ENCODE assay signal across 22 cellular contexts in genomic region chr6:136685540-136686108, GRCh38.
DNase-seq lines count a peak whose midpoint lies in the region; ATAC-seq and FAIRE-seq lines count a peak whose summit lies in the region.
"Had no signal": no experiment of that assay in that cellular context is flagged by ENCODE, and none has a peak within 500 bp of the region (broad histone marks: within the 10 kb centered on the region; RNA-seq: fewer than 3 reads in every experiment).

No MANE protein-coding gene starts in this region.

- H3K4me3 Mint-ChIP-seq in stimulated activated effector memory CD8-positive, alpha-beta T cell treated with anti-CD3 and anti-CD28 coated beads, Interleukin-12 subunit alpha, Interleukin-12 subunit beta, amount 100 ng/mL, for 72 hours, result no peak overlapping the region
- H3K4me3 Mint-ChIP-seq: activated CD4-positive, alpha-beta T cell treated with anti-CD3 and anti-CD28 coated beads, Interleukin-2, amount 10 ng/mL, durations not matched to agents 7 days and 5 days; CD14-positive monocyte; endodermal cell; nephron; T-helper 1 cell treated with Interleukin-12 subunit alpha and Interleukin-12 subunit beta and Interleukin-4 antibody, amounts not matched to agents 30 μg/mL and 1 μg/mL, for 36 hours had no signal

- peak; percentile 51 for DNase-seq in HT1080 (ENCODE audit: low read depth)
- DNase-seq in T1000 (lab: John Stamatoyannopoulos, UW), result peak; percentile 7
- no peak for DNase-seq in stimulated activated effector memory CD8-positive, alpha-beta T cell treated with anti-CD3 and anti-CD28 coated beads, Interleukin-12 subunit alpha, Interleukin-12 subunit beta, amount 100 ng/mL, for 72 hours (ENCODE audit: low spot score in 2 of 2)
- DNase-seq in HTR-8/SVneo (ENCODE audit: insufficient read length, low spot score), result no peak
- no peak for DNase-seq in cerebellum (ENCODE audit: low spot score)
- DNase-seq in activated CD4-positive, alpha-beta T cell treated with anti-CD3 and anti-CD28 coated beads for 4 hours, result no peak
- DNase-seq in activated T-cell treated with anti-CD3 and anti-CD28 coated beads, Interleukin-2, amount 50 U/mL, for 1 hour, result no peak
- DNase-seq: activated CD4-positive, alpha-beta T cell treated with anti-CD3 and anti-CD28 coated beads, Interleukin-2, amount 10 ng/mL, durations not matched to agents 7 days and 5 days; brain microvascular endothelial cell; cortex of kidney; endodermal cell; heart right ventricle; left lung; NCI-H1092; NCI-H1930; posterior cingulate gyrus had no signal

- H3K36me3 Mint-ChIP-seq in stimulated activated effector memory CD8-positive, alpha-beta T cell treated with anti-CD3 and anti-CD28 coated beads, Interleukin-12 subunit alpha, Interleukin-12 subunit beta, amount 100 ng/mL, for 72 hours, result no peaks in the 10 kb centered on the region

- no peak for FAIRE-seq in HTR-8/SVneo (lab: Jason Lieb, UNC)
- FAIRE-seq: GM18507 had no signal

- ATAC-seq in esophagus mucosa, result peak; percentile 94
- ATAC-seq in stimulated activated effector memory CD8-positive, alpha-beta T cell treated with anti-CD3 and anti-CD28 coated beads, Interleukin-12 subunit alpha, Interleukin-12 subunit beta, amount 100 ng/mL, for 72 hours, result no peak
- ATAC-seq: left lung had no signal

- peak overlapping the region; percentile 1 for H3K27ac Mint-ChIP-seq in stimulated activated effector memory CD8-positive, alpha-beta T cell treated with anti-CD3 and anti-CD28 coated beads, Interleukin-12 subunit alpha, Interleukin-12 subunit beta, amount 100 ng/mL, for 72 hours
- H3K27ac Mint-ChIP-seq: activated CD4-positive, alpha-beta T cell treated with anti-CD3 and anti-CD28 coated beads, Interleukin-2, amount 10 ng/mL, durations not matched to agents 7 days and 5 days; activated naive CD4-positive, alpha-beta T cell treated with anti-CD3 and anti-CD28 coated beads, Interleukin-2, amount 50 U/mL, for 72 hours; endodermal cell; nephron; T-helper 1 cell treated with Interleukin-12 subunit alpha and Interleukin-12 subunit beta and Interleukin-4 antibody, amounts not matched to agents 30 μg/mL and 1 μg/mL, for 36 hours had no signal

- H3K9me3 Mint-ChIP-seq in stimulated activated effector memory CD8-positive, alpha-beta T cell treated with anti-CD3 and anti-CD28 coated beads, Interleukin-12 subunit alpha, Interleukin-12 subunit beta, amount 100 ng/mL, for 72 hours, result no peaks in the 10 kb centered on the region

- peaks cover 21% of the 10 kb centered on the region for H3K4me1 Mint-ChIP-seq in stimulated activated effector memory CD8-positive, alpha-beta T cell treated with anti-CD3 and anti-CD28 coated beads, Interleukin-12 subunit alpha, Interleukin-12 subunit beta, amount 100 ng/mL, for 72 hours
- H3K4me1 Mint-ChIP-seq: activated CD4-positive, alpha-beta T cell treated with anti-CD3 and anti-CD28 coated beads, Interleukin-2, amount 10 ng/mL, durations not matched to agents 7 days and 5 days; endodermal cell had no signal

Comparison
In these comparisons a context has a peak if more than half of its experiments do, and no peak if none do; other contexts are left out.
1. DNase-seq: peak in HT1080 (single experiment) and T1000 (single experiment); none in stimulated activated effector memory CD8-positive, alpha-beta T cell treated with anti-CD3 and anti-CD28 coated beads, Interleukin-12 subunit alpha, Interleukin-12 subunit beta, amount 100 ng/mL, for 72 hours (0 of 2), HTR-8/SVneo (single experiment), cerebellum (single experiment), activated CD4-positive, alpha-beta T cell treated with anti-CD3 and anti-CD28 coated beads for 4 hours (0 of 2) and activated T-cell treated with anti-CD3 and anti-CD28 coated beads, Interleukin-2, amount 50 U/mL, for 1 hour (single experiment).